In the genomic region with DNA sequence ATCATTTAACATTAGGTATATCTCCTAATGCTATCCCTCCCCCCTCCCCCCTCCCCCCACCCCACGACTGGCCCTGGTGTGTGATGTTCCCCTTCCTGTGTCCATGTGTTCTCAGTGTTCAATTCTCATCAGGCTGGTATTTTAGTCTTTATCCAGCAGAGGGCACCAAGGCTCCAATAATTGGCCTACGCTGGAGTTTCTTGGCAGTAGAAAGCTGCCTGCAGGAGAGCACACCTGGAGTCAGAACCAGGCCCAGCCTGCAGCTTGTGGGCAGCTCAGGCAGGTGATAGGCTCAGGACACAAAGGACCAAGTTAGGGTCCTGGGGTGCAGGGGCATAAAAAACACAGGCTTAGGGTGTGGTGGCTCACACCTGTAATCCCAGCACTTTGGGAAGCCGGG, we compare ENCODE assay signal across 8 cellular contexts. TPM values are rescaled to one million over a fixed set of nuclear protein-coding genes. Genes with fewer than 3 reads are reported as not detected.
A peak's percentile ranks its signal among the peaks of the same experiment; 100 is the strongest.
DNase-seq lines count a peak whose midpoint lies in the region; ATAC-seq, FAIRE-seq and TF ChIP-seq lines count a peak whose summit lies in the region.
"Not testable (repeated sequence)": the region's sequence is repeated elsewhere in the genome, so short reads cannot be mapped to it uniquely, and the experiment has no call there.

No MANE protein-coding gene starts in this region.

- not testable (repeated sequence) for H3K4me3 ChIP-seq in A549; OCI-LY7 (ENCODE audit: low read depth, low read length, poor library complexity, severe bottlenecking)

- POLR2A ChIA-PET in A549 (lab: Yijun Ruan, JAX) = interaction anchor here (0.8 to 1.0 kb wide), 7 partner anchors 36 to 103 kb away, joined by 3 to 5 read pairs (median 3); no protein-coding TSS in a partner anchor
- POLR2A ChIA-PET in OCI-LY7 (lab: Charles Lee) = interaction anchor here (0.8 to 1.0 kb wide), 2 partner anchors 27 to 184 kb away, joined by 3 to 5 read pairs; no protein-coding TSS in a partner anchor
- POLR2A ChIA-PET in activated CD4-positive, alpha-beta memory T cell treated with anti-CD3 and anti-CD28 coated beads for 36 hours (lab: Charles Lee) = interaction anchor here (1.0 kb wide), 1 partner anchor 65 kb away, joined by 4 read pairs; no protein-coding TSS in a partner anchor

- FAIRE-seq in A549 (lab: Jason Lieb, UNC) = not testable (repeated sequence)

- not testable (repeated sequence) for H2AFZ ChIP-seq in OCI-LY7 (ENCODE audit: low read length)

- not testable (repeated sequence) for H3K27me3 Mint-ChIP-seq in activated CD4-positive, alpha-beta memory T cell treated with anti-CD3 and anti-CD28 coated beads for 36 hours

- intact Hi-C loops in OCI-LY7 (cut with micrococcal nuclease; ENCODE audit: unreplicated experiment) = loop anchor here (1.0 to 2.0 kb wide), 2 partner anchors 65 to 185 kb away; no protein-coding TSS in a partner anchor
- intact Hi-C loops in activated CD4-positive, alpha-beta memory T cell treated with anti-CD3 and anti-CD28 coated beads for 36 hours (cut with micrococcal nuclease) = loop anchor here (1.0 to 5.0 kb wide), 2 partner anchors 65 to 358 kb away; no protein-coding TSS in a partner anchor

- H3K79me2 ChIP-seq in OCI-LY7 (ENCODE audit: insufficient read depth, low read depth, low read length) = not testable (repeated sequence)

- H3K4me1 ChIP-seq in A549 = peaks cover 24% of the 10 kb centered on the region
- not testable (repeated sequence) for H3K4me1 ChIP-seq in OCI-LY7 (ENCODE audit: insufficient read depth, low read length, poor library complexity, severe bottlenecking)

- H3K4me3 Mint-ChIP-seq in activated CD4-positive, alpha-beta memory T cell treated with anti-CD3 and anti-CD28 coated beads for 36 hours = not testable (repeated sequence)

- not testable (repeated sequence) for H3K27ac Mint-ChIP-seq in activated CD4-positive, alpha-beta memory T cell treated with anti-CD3 and anti-CD28 coated beads for 36 hours

- H3K4me2 ChIP-seq in A549; OCI-LY7 (ENCODE audit: low read length): not testable (repeated sequence)

- peak; percentile 75 for TF ChIP-seq CTCF in A549 (IDR thresholded peaks at IDR 0.05)
- TF ChIP-seq CTCF in GM12874 (IDR thresholded peaks at IDR 0.05; ENCODE audit: insufficient read depth, low read depth, low read length) = peak; percentile 6; the same call in 1 of the 2 replicates
- peak; percentile 64 for TF ChIP-seq CTCF in OCI-LY7 (conservative IDR thresholded peaks at IDR 0.05; ENCODE audit: low read length)

- peak; percentile 92 to 96 for TF ChIP-seq RAD21 in A549 (conservative IDR thresholded peaks at IDR 0.05 in 1 of 2, IDR thresholded peaks at IDR 0.05 in 1 of 2)

- ATAC-seq in A549 = peak; percentile 80 to 92

- WGBS in A549 (ENCODE audit: missing lambda C conversion rate) = 36% methylated on average over 3 of the region's 3 CpGs

- not testable (repeated sequence) for H4K20me1 ChIP-seq in OCI-LY7 (ENCODE audit: insufficient read depth, low read length)

- not testable (repeated sequence) for H3K9me3 Mint-ChIP-seq in activated CD4-positive, alpha-beta memory T cell treated with anti-CD3 and anti-CD28 coated beads for 36 hours

- H3K27ac ChIP-seq in A549 = peak overlapping the region; percentile 77 to 79
- H3K27ac ChIP-seq in OCI-LY7 (ENCODE audit: low read depth, low read length, poor library complexity, severe bottlenecking) = not testable (repeated sequence)

- TF ChIP-seq EP300 in A549 (IDR thresholded peaks at IDR 0.05) = not testable (repeated sequence)

- BruUV-seq in OCI-LY7 (replicated peaks; lab: Mats Ljungman, UMichigan) = not testable (repeated sequence)

- H3K4me1 Mint-ChIP-seq in activated CD4-positive, alpha-beta memory T cell treated with anti-CD3 and anti-CD28 coated beads for 36 hours (ENCODE audit: low read depth) = not testable (repeated sequence)

- H3K36me3 Mint-ChIP-seq in activated CD4-positive, alpha-beta memory T cell treated with anti-CD3 and anti-CD28 coated beads for 36 hours = not testable (repeated sequence)

- not testable (repeated sequence) for TF ChIP-seq POLR2A in A549 (IDR thresholded peaks at IDR 0.05; ENCODE audit: low read length)

- DNase-seq in A549 (ENCODE audit: low read depth in 1 of 2, low spot score in 1 of 2) (peak; percentile 85 to 87), NAMALWA (ENCODE audit: low spot score) (peak; percentile 89), OCI-LY7 (ENCODE audit: low spot score) (peak; percentile 71), dedifferentiated amniotic fluid mesenchymal stem cell (ENCODE audit: extremely low spot score) (peak; percentile 60), iPS-NIHi11 (ENCODE audit: low spot score) (peak; percentile 87), retina (peak; percentile 63)
- DNase-seq in activated CD4-positive, alpha-beta memory T cell treated with anti-CD3 and anti-CD28 coated beads for 36 hours = peak; percentile 63

- CTCF ChIA-PET in A549 (lab: Yijun Ruan, JAX) = interaction anchor here (0.6 to 9.8 kb wide), 49 partner anchors 9 to 486 kb away, joined by 3 to 207 read pairs (median 5); partner anchors contain the start of gene TSKU
- CTCF ChIA-PET in OCI-LY7 (lab: Charles Lee; ENCODE audit: unreplicated experiment) = not testable (repeated sequence)
- CTCF ChIA-PET in activated CD4-positive, alpha-beta memory T cell treated with anti-CD3 and anti-CD28 coated beads for 36 hours (lab: Charles Lee) = interaction anchor here (0.6 to 7.3 kb wide), 14 partner anchors 9 to 357 kb away, joined by 3 to 119 read pairs (median 5); no protein-coding TSS in a partner anchor

- H3K36me3 ChIP-seq in OCI-LY7 (ENCODE audit: insufficient read depth, low read length) = not testable (repeated sequence)

- H3K9me3 ChIP-seq in A549; OCI-LY7 (ENCODE audit: low read length): not testable (repeated sequence)

- not testable (repeated sequence) for H3K9me2 ChIP-seq in OCI-LY7 (ENCODE audit: insufficient read depth, low read length)

TF ChIP-seq in A549, 52 proteins besides CTCF, POLR2A, EP300 and RAD21:
- TF ChIP-seq SMC3 (IDR thresholded peaks at IDR 0.05) = peak; percentile 90
- 0 out of 2 replicates have a peak, but pooled peaks have one; percentile 26 for TF ChIP-seq MAX (IDR thresholded peaks at IDR 0.05)
TF ChIP-seq in A549: peak in this region for 2; not testable (repeated sequence) for 50.

RNA-seq across cellular contexts. Expression of gene TSKU, which starts 49.2 kb away (rescaled TPM):
- 164 and 188 TPM in 2 replicates for polyA plus RNA-seq in A549 (2011; rRNA removed)
- polyA plus RNA-seq in A549 (2012; cell fraction: cytosol; rRNA removed) = 177 and 263 TPM in 2 replicates
- 271 and 323 TPM in 2 replicates for polyA plus RNA-seq in A549 (2012; cell fraction: nucleus; rRNA removed)
- polyA plus RNA-seq in A549 (2017; fragmentation: RNase III; extraction: RNeasy Plus Mini Kit Qiagen cat#74134 plus additional on column Dnase treatment) = 145 to 171 TPM (median 164 TPM) in 3 replicates
- 186 and 192 TPM in 2 replicates for polyA minus RNA-seq in A549 (2011; rRNA and poly(A)+ RNA removed)
- total RNA-seq in OCI-LY7 (2014; rRNA removed; shearing (Covaris generic)) = 1.5 and 1.8 TPM in 2 replicates
- 1.3 and 1.8 TPM in 2 replicates for total RNA-seq in OCI-LY7 (2022)
- total RNA-seq in activated CD4-positive, alpha-beta memory T cell treated with anti-CD3 and anti-CD28 coated beads for 36 hours = 1 to 10 TPM; 3.8 to 3.9 TPM

Comparison
In these comparisons a context has a peak if more than half of its experiments do, and no peak if none do; other contexts are left out.
1. CTCF ChIP-seq: peak in every context shown above with its lines; median percentile 75 in A549; 64 in OCI-LY7; 6 in GM12874.